Comparison of ENCODE assay signal across 22 cellular contexts in the genomic region with DNA sequence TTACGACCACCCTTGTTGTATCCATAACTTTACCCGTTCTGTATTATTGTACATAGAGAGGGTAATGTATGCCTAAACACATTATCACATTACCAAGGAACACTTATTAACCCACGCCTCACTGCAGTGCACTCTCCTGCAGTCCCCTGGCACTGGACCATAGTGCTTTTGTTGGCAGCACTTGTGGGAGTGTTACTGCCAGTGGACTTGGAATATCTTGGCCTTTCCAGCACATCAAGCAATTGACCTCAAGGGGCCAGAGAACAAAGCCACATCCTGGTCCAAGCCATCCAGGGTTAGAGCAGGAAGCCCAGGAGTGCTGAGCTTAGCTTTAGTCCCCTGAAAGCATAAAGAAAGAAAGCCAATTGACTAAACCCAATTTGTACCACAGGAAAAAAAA.
"Had no signal": no experiment of that assay in that cellular context is flagged by ENCODE, and none has a peak within 500 bp of the region (broad histone marks: within the 10 kb centered on the region; RNA-seq: fewer than 3 reads in every experiment).

No MANE protein-coding gene starts in this region.

- ATAC-seq: activated naive CD4-positive, alpha-beta T cell treated with anti-CD3 and anti-CD28 coated beads, Interleukin-2, amount 50 U/mL, for 72 hours; activated T-cell treated with anti-CD3 and anti-CD28 coated beads, Interleukin-2, amount 50 U/mL, for 72 hours; foreskin keratinocyte; left colon; lower lobe of right lung; natural killer cell; T-cell had no signal

- H3K27ac ChIP-seq: brain microvascular endothelial cell, esophagus muscularis mucosa, foreskin keratinocyte, lower lobe of right lung, neutrophil, sigmoid colon, suprapubic skin, tibial artery had no signal

- H3K4me3 Mint-ChIP-seq: activated T-cell treated with anti-CD3 and anti-CD28 coated beads, Interleukin-2, amount 50 U/mL, for 72 hours; natural killer cell; T-cell; T-helper 2 cell treated with Interferon-gamma antibody and Interleukin-4, amounts not matched to agents 5 μg/mL and 100 μg/mL, for 36 hours had no signal

- H3K4me1 Mint-ChIP-seq: natural killer cell, T-cell had no signal

- DNase-seq: activated CD4-positive, alpha-beta T cell treated with anti-CD3 and anti-CD28 coated beads for 4 hours; activated CD4-positive, alpha-beta T cell treated with anti-CD3 and anti-CD28 coated beads, Interleukin-2, amount 50 U/mL, for 4 hours; activated naive CD4-positive, alpha-beta T cell; activated T-cell treated with anti-CD3 and anti-CD28 coated beads for 4 hours; activated T-cell treated with anti-CD3 and anti-CD28 coated beads, Interleukin-2, amount 50 U/mL, for 72 hours; brain microvascular endothelial cell; caudate nucleus; foreskin keratinocyte; left colon; lower lobe of right lung; mesendoderm; natural killer cell; sigmoid colon; small intestine; stimulated activated naive CD4-positive, alpha-beta T cell; T-cell; tibial artery had no signal

- H3K36me3 ChIP-seq: brain microvascular endothelial cell, esophagus muscularis mucosa, lower lobe of right lung, neutrophil, sigmoid colon, suprapubic skin, tibial artery had no signal

- H3K27ac Mint-ChIP-seq: activated naive CD4-positive, alpha-beta T cell treated with anti-CD3 and anti-CD28 coated beads, Interleukin-2, amount 50 U/mL, for 72 hours; activated T-cell treated with anti-CD3 and anti-CD28 coated beads, Interleukin-2, amount 50 U/mL, for 72 hours; natural killer cell; T-cell; T-helper 2 cell treated with Interferon-gamma antibody and Interleukin-4, amounts not matched to agents 5 μg/mL and 100 μg/mL, for 36 hours had no signal

- H3K36me3 Mint-ChIP-seq: activated naive CD4-positive, alpha-beta T cell treated with anti-CD3 and anti-CD28 coated beads, Interleukin-2, amount 50 U/mL, for 72 hours; T-cell had no signal

- H3K27me3 ChIP-seq: brain microvascular endothelial cell, esophagus muscularis mucosa, foreskin keratinocyte, neutrophil, sigmoid colon, suprapubic skin, tibial artery had no signal

- H3K4me3 ChIP-seq: esophagus muscularis mucosa, lower lobe of right lung, sigmoid colon, suprapubic skin, tibial artery had no signal

- H3K4me1 ChIP-seq: esophagus muscularis mucosa, foreskin keratinocyte, lower lobe of right lung, sigmoid colon, suprapubic skin, tibial artery had no signal

- H3K9me3 ChIP-seq: lower lobe of right lung, neutrophil, sigmoid colon, suprapubic skin, tibial artery had no signal

- H3K27me3 Mint-ChIP-seq: T-cell had no signal
